Comparison of ENCODE assay signal across 18 cellular contexts in genomic region chr5:56059854-56060253, GRCh38.
A peak's percentile ranks its signal among the peaks of the same experiment; 100 is the strongest.
DNase-seq lines count a peak whose midpoint lies in the region; ATAC-seq, FAIRE-seq and TF ChIP-seq lines count a peak whose summit lies in the region.
"Had no signal": no experiment of that assay in that cellular context is flagged by ENCODE, and none has a peak within 500 bp of the region (broad histone marks: within the 10 kb centered on the region; RNA-seq: fewer than 3 reads in every experiment).

No MANE protein-coding gene starts in this region.

- CTCF ChIA-PET in Caco-2 (lab: Charles Lee), result interaction anchor here (2.1 kb wide), 1 partner anchor 77 kb away, joined by 4 read pairs; no protein-coding TSS in a partner anchor
- CTCF ChIA-PET in naive thymus-derived CD4-positive, alpha-beta T cell (lab: Charles Lee), result interaction anchor here (0.7 to 2.8 kb wide), 6 partner anchors 9 to 142 kb away, joined by 3 to 9 read pairs (median 5); no protein-coding TSS in a partner anchor

- H3K4me1 Mint-ChIP-seq in CD4-positive, CD25-positive, alpha-beta regulatory T cell, result peaks cover 27 to 79% (median 44%) of the 10 kb centered on the region in 4 donors
- H3K4me1 Mint-ChIP-seq in Caco-2 (ENCODE audit: low read depth, unreplicated experiment) (peaks cover 30% of the 10 kb centered on the region), astrocyte (ENCODE audit: low read depth, unreplicated experiment) (peaks cover 21% of the 10 kb centered on the region)
- H3K4me1 Mint-ChIP-seq in naive thymus-derived CD4-positive, alpha-beta T cell, result peaks cover 52 to 86% (median 79%) of the 10 kb centered on the region in 7 donors

- no peaks in the 10 kb centered on the region for H3K79me2 ChIP-seq in astrocyte (ENCODE audit: insufficient read depth, low read length)

- POLR2A ChIA-PET in Caco-2 (lab: Charles Lee), result no interaction called here
- POLR2A ChIA-PET in naive thymus-derived CD4-positive, alpha-beta T cell (lab: Charles Lee), result interaction anchor here (0.6 to 6.0 kb wide), 20 partner anchors 7 to 89 kb away, joined by 3 to 97 read pairs (median 10); partner anchors contain the start of gene IL6ST

- H3K36me3 ChIP-seq in CD4-positive, CD25-positive, alpha-beta regulatory T cell (ENCODE audit: control insufficient read depth, insufficient read depth, low read length), result no peaks in the 10 kb centered on the region
- H3K36me3 ChIP-seq in Caco-2 (ENCODE audit: control insufficient read depth, insufficient read depth, low read length) (no peaks in the 10 kb centered on the region), astrocyte (ENCODE audit: insufficient read depth, low read length) (no peaks in the 10 kb centered on the region), adrenal gland (replicated peaks in 1 of 2) (no peaks in the 10 kb centered on the region)
- H3K36me3 ChIP-seq in naive thymus-derived CD4-positive, alpha-beta T cell (ENCODE audit: control insufficient read depth in 2 of 3, insufficient read depth in 3 of 3, low read length in 3 of 3), result no peaks in the 10 kb centered on the region
- H3K36me3 ChIP-seq: SJCRH30 had no signal

- no peak overlapping the region for H2AFZ ChIP-seq in astrocyte (ENCODE audit: low read depth, low read length)

- no peak for FAIRE-seq in astrocyte (lab: Jason Lieb, UNC)
- FAIRE-seq: H54 had no signal

- no peaks in the 10 kb centered on the region for H4K20me1 ChIP-seq in astrocyte (ENCODE audit: insufficient read depth, low read length)

- no peak overlapping the region for H3K4me3 ChIP-seq in CD4-positive, CD25-positive, alpha-beta regulatory T cell (ENCODE audit: low read depth, low read length)
- H3K4me3 ChIP-seq in Caco-2 (ENCODE audit: low read depth, low read length) (no peak overlapping the region), astrocyte (ENCODE audit: insufficient read depth, low read depth, low read length) (no peak overlapping the region), adrenal gland (no peak overlapping the region)
- peak overlapping the region; percentile 28 for H3K4me3 ChIP-seq in naive thymus-derived CD4-positive, alpha-beta T cell (ENCODE audit: low read length)
- H3K4me3 ChIP-seq: SJCRH30 had no signal

- H3K36me3 Mint-ChIP-seq in CD4-positive, CD25-positive, alpha-beta regulatory T cell, result peaks cover 7% of the 10 kb centered on the region
- H3K36me3 Mint-ChIP-seq in Caco-2 (ENCODE audit: insufficient read depth, unreplicated experiment) (peaks cover 10% of the 10 kb centered on the region), astrocyte (ENCODE audit: low read depth, unreplicated experiment) (no peaks in the 10 kb centered on the region)
- H3K36me3 Mint-ChIP-seq in naive thymus-derived CD4-positive, alpha-beta T cell, result peaks cover 3 to 21% (median 10%) of the 10 kb centered on the region in 5 donors
- H3K36me3 Mint-ChIP-seq: CD8-positive, alpha-beta memory T cell had no signal

- no peak for TF ChIP-seq POLR2A in adrenal gland (IDR thresholded peaks at IDR 0.05)

- no peaks in the 10 kb centered on the region for H3K9me3 ChIP-seq in CD4-positive, CD25-positive, alpha-beta regulatory T cell (ENCODE audit: control insufficient read depth in 2 of 2, low read length in 2 of 2)
- no peaks in the 10 kb centered on the region; the same call in 1 of the 2 replicates for H3K9me3 ChIP-seq in Caco-2
- no peaks in the 10 kb centered on the region for H3K9me3 ChIP-seq in astrocyte (ENCODE audit: insufficient read depth, low read depth, low read length)
- no peaks in the 10 kb centered on the region for H3K9me3 ChIP-seq in naive thymus-derived CD4-positive, alpha-beta T cell (ENCODE audit: control insufficient read depth in 2 of 3, low read length in 3 of 3)
- no peaks in the 10 kb centered on the region for H3K9me3 ChIP-seq in adrenal gland (replicated peaks in 1 of 3)
- H3K9me3 ChIP-seq: SJCRH30 had no signal

- no peak for ATAC-seq in CD4-positive, CD25-positive, alpha-beta regulatory T cell (ENCODE audit: low read depth in 2 of 2)
- ATAC-seq in naive thymus-derived CD4-positive, alpha-beta T cell, result no peak
- ATAC-seq: PC-3 had no signal

- peak overlapping the region; percentile 73 for H3K27ac ChIP-seq in CD4-positive, CD25-positive, alpha-beta regulatory T cell (ENCODE audit: insufficient read depth, low read length, poor library complexity, severe bottlenecking)
- no peak overlapping the region for H3K27ac ChIP-seq in astrocyte (ENCODE audit: low read depth, low read length)
- H3K27ac ChIP-seq in naive thymus-derived CD4-positive, alpha-beta T cell (ENCODE audit: low read depth, low read length), result peak overlapping the region; percentile 58
- no peak overlapping the region for H3K27ac ChIP-seq in adrenal gland
- H3K27ac ChIP-seq: SJCRH30 had no signal

- WGBS in adrenal gland, 4 donors, result 92 to 94% (median 93%) methylated on average over 8 of the region's 8 CpGs

- no peaks in the 10 kb centered on the region for H3K27me3 ChIP-seq in CD4-positive, CD25-positive, alpha-beta regulatory T cell (ENCODE audit: control insufficient read depth, insufficient read depth, low read length)
- H3K27me3 ChIP-seq in Caco-2 (replicated peaks; ENCODE audit: control insufficient read depth, insufficient read depth, low read length) (no peaks in the 10 kb centered on the region), astrocyte (ENCODE audit: insufficient read depth, low read length) (peaks cover 19% of the 10 kb centered on the region), adrenal gland (no peaks in the 10 kb centered on the region)
- H3K27me3 ChIP-seq in naive thymus-derived CD4-positive, alpha-beta T cell (ENCODE audit: control insufficient read depth in 2 of 2, insufficient read depth in 2 of 2, low read length in 2 of 2), result no peaks in the 10 kb centered on the region
- H3K27me3 ChIP-seq: SJCRH30 had no signal

- H3K4me3 Mint-ChIP-seq in CD4-positive, CD25-positive, alpha-beta regulatory T cell, result peak overlapping the region in 2 of 4 donors; percentile 77 to 82
- H3K4me3 Mint-ChIP-seq in Caco-2 (ENCODE audit: unreplicated experiment) (peak overlapping the region; percentile 0), astrocyte (ENCODE audit: unreplicated experiment) (no peak overlapping the region)
- H3K4me3 Mint-ChIP-seq in naive thymus-derived CD4-positive, alpha-beta T cell, result peak overlapping the region in 9 of 10 donors; percentile 63 to 87 (median 81)

- peaks cover 46% of the 10 kb centered on the region for H3K4me1 ChIP-seq in CD4-positive, CD25-positive, alpha-beta regulatory T cell (ENCODE audit: control insufficient read depth, insufficient read depth, low read length, poor library complexity, severe bottlenecking)
- peaks cover 45% of the 10 kb centered on the region for H3K4me1 ChIP-seq in Caco-2
- H3K4me1 ChIP-seq in astrocyte (ENCODE audit: insufficient read depth, low read length), result peaks cover 13% of the 10 kb centered on the region
- peaks cover 8 to 76% of the 10 kb centered on the region in 2 donors for H3K4me1 ChIP-seq in naive thymus-derived CD4-positive, alpha-beta T cell (ENCODE audit: control insufficient read depth in 2 of 2, insufficient read depth in 2 of 2, low read length in 2 of 2)
- H3K4me1 ChIP-seq in adrenal gland (replicated peaks in 1 of 2), result peaks cover 8 to 13% of the 10 kb centered on the region in 2 donors
- H3K4me1 ChIP-seq: SJCRH30 had no signal

- peak overlapping the region; percentile 92 to 98 (median 94) for H3K27ac Mint-ChIP-seq in CD4-positive, CD25-positive, alpha-beta regulatory T cell
- H3K27ac Mint-ChIP-seq in Caco-2 (ENCODE audit: unreplicated experiment) (peak overlapping the region; percentile 73), astrocyte (ENCODE audit: unreplicated experiment) (peak overlapping the region; percentile 68)
- H3K27ac Mint-ChIP-seq in naive thymus-derived CD4-positive, alpha-beta T cell, result peak overlapping the region in 8 of 9 donors; percentile 77 to 99 (median 90)

- no peak for DNase-seq in CD4-positive, CD25-positive, alpha-beta regulatory T cell
- DNase-seq in Caco-2, result peak; percentile 45 to 47
- no peak for DNase-seq in astrocyte (ENCODE audit: low read depth)
- no peak for DNase-seq in naive thymus-derived CD4-positive, alpha-beta T cell
- DNase-seq in adrenal gland, result no peak
- DNase-seq in NCI-H2029 treated with DMSO at 0.1 percent for 48 hours (lab: John Stamatoyannopoulos, UW), result no peak
- DNase-seq in NCI-H2196 treated with DMSO at 0.1 percent for 48 hours (lab: John Stamatoyannopoulos, UW; ENCODE audit: unreplicated experiment), result no peak
- DNase-seq: ACHN; AML-193; CD8-positive, alpha-beta memory T cell; DMS 273 treated with DMSO at 0.1 percent for 48 hours; NCI-H1417; NCI-H2081; NCI-H510A treated with DMSO at 0.1 percent for 48 hours; NCI-H82; PC-3; SJCRH30 had no signal

- no peak for TF ChIP-seq CTCF in Caco-2 (IDR thresholded peaks at IDR 0.05; ENCODE audit: insufficient read depth in 1 of 2, low read depth in 1 of 2, low read length in 1 of 2, severe bottlenecking in 1 of 2, unreplicated experiment in 1 of 2)
- no peak for TF ChIP-seq CTCF in astrocyte (IDR thresholded peaks at IDR 0.05; ENCODE audit: insufficient read depth, low read depth, low read length)
- TF ChIP-seq CTCF in adrenal gland (IDR thresholded peaks at IDR 0.05), result no peak

- BruUV-seq in Caco-2 (replicated peaks; lab: Mats Ljungman, UMichigan), result no TSS peak

- intact Hi-C loops in Caco-2 (cut with micrococcal nuclease; ENCODE audit: unreplicated experiment) (loop anchor here (2.0 kb wide), 2 partner anchors 35 to 57 kb away; no protein-coding TSS in a partner anchor), adrenal gland (cut with DNase I) (no loop called here)
- intact Hi-C loops in naive thymus-derived CD4-positive, alpha-beta T cell (cut with micrococcal nuclease), result loop anchor here (1.0 to 5.0 kb wide), 9 partner anchors 9 to 142 kb away; partner anchors contain the start of gene IL6ST (in 1 of the 2)

- H3K9me3 Mint-ChIP-seq in CD4-positive, CD25-positive, alpha-beta regulatory T cell, result no peaks in the 10 kb centered on the region
- H3K9me3 Mint-ChIP-seq in Caco-2 (ENCODE audit: unreplicated experiment) (no peaks in the 10 kb centered on the region), astrocyte (ENCODE audit: unreplicated experiment) (no peaks in the 10 kb centered on the region)
- H3K9me3 Mint-ChIP-seq in naive thymus-derived CD4-positive, alpha-beta T cell, result peaks cover 0 to 6% (median 0%) of the 10 kb centered on the region in 11 donors
- H3K9me3 Mint-ChIP-seq: CD8-positive, alpha-beta memory T cell had no signal

- no peaks in the 10 kb centered on the region for H3K27me3 Mint-ChIP-seq in CD4-positive, CD25-positive, alpha-beta regulatory T cell
- H3K27me3 Mint-ChIP-seq in Caco-2 (ENCODE audit: insufficient read depth, unreplicated experiment) (no peaks in the 10 kb centered on the region), astrocyte (ENCODE audit: low read depth, unreplicated experiment) (peaks cover 2% of the 10 kb centered on the region)
- peaks cover 0 to 10% (median 0%) of the 10 kb centered on the region in 5 donors for H3K27me3 Mint-ChIP-seq in naive thymus-derived CD4-positive, alpha-beta T cell

- H3K4me2 ChIP-seq in astrocyte (ENCODE audit: low read length), result no peak overlapping the region

- no peak overlapping the region for H3K9ac ChIP-seq in astrocyte (ENCODE audit: low read length)

Comparison
In these comparisons a context has a peak if more than half of its experiments do, and no peak if none do; other contexts are left out.
1. DNase-seq: peak in Caco-2 (2 of 2); none in CD4-positive, CD25-positive, alpha-beta regulatory T cell (0 of 3), astrocyte (single experiment), naive thymus-derived CD4-positive, alpha-beta T cell (0 of 9), adrenal gland (0 of 7), NCI-H2029 treated with DMSO at 0.1 percent for 48 hours (single experiment) and NCI-H2196 treated with DMSO at 0.1 percent for 48 hours (single experiment).
2. H3K27ac ChIP-seq: peak in CD4-positive, CD25-positive, alpha-beta regulatory T cell (single experiment) and naive thymus-derived CD4-positive, alpha-beta T cell (single experiment); none in astrocyte (single experiment) and adrenal gland (0 of 5).
3. intact Hi-C loops: an anchor here in Caco-2 (2.0 kb wide) and naive thymus-derived CD4-positive, alpha-beta T cell (1.0 to 5.0 kb wide); none called in adrenal gland.
4. Peak in every context shown above with its lines, with median percentiles within 50 percentile points of each other: H3K27ac Mint-ChIP-seq.